Comparison of ENCODE assay signal across 2 cellular contexts in genomic region chr9:132216861-132217655, GRCh38.
TF ChIP-seq lines count a peak whose summit lies in the region.

No MANE protein-coding gene starts in this region.

TF ChIP-seq in liver, 16 proteins besides CTCF, POLR2A, EP300 and RAD21:
- TF ChIP-seq EGR1 (IDR thresholded peaks at IDR 0.05; ENCODE audit: low read depth in 2 of 2) (no peak), HNF4G (IDR thresholded peaks at IDR 0.05) (no peak), FOXA1 (IDR thresholded peaks at IDR 0.05) (no peak), REST (IDR thresholded peaks at IDR 0.05) (no peak), YY1 (IDR thresholded peaks at IDR 0.05) (no peak), ATF3 (IDR thresholded peaks at IDR 0.05) (no peak), JUND (IDR thresholded peaks at IDR 0.05) (no peak), NR2F2 (IDR thresholded peaks at IDR 0.05) (no peak), SP1 (IDR thresholded peaks at IDR 0.05) (no peak), ZBTB33 (IDR thresholded peaks at IDR 0.05) (no peak), RXRA (IDR thresholded peaks at IDR 0.05) (no peak), GABPA (IDR thresholded peaks at IDR 0.05 in 1 of 2, conservative IDR thresholded peaks at IDR 0.05 in 1 of 2) (no peak), FOXA2 (IDR thresholded peaks at IDR 0.05) (no peak), TAF1 (conservative IDR thresholded peaks at IDR 0.05) (no peak), MAX (IDR thresholded peaks at IDR 0.05) (no peak), HNF4A (conservative IDR thresholded peaks at IDR 0.05) (no peak)

TF ChIP-seq in HepG2, 621 proteins besides CTCF, POLR2A, EP300 and RAD21:
- TF ChIP-seq ZNF580 (CRISPR knock-in tag; IDR thresholded peaks at IDR 0.05; ENCODE audit: borderline replicate concordance, low read depth) (no peak), JUND (CRISPR knock-in tag; IDR thresholded peaks at IDR 0.05) (no peak), ZNF10 (CRISPR knock-in tag; IDR thresholded peaks at IDR 0.05; ENCODE audit: borderline replicate concordance, low read depth) (no peak), ZHX2 (IDR thresholded peaks at IDR 0.05; ENCODE audit: low read depth) (no peak), ZHX2 (CRISPR knock-in tag; IDR thresholded peaks at IDR 0.05; ENCODE audit: borderline replicate concordance) (no peak), BRCA1 (CRISPR knock-in tag; IDR thresholded peaks at IDR 0.05) (no peak), FOXA3 (CRISPR knock-in tag; IDR thresholded peaks at IDR 0.05) (no peak), NFIB (CRISPR knock-in tag; IDR thresholded peaks at IDR 0.05; ENCODE audit: borderline replicate concordance) (no peak), ELF4 (CRISPR knock-in tag; IDR thresholded peaks at IDR 0.05; ENCODE audit: borderline replicate concordance) (no peak), ZBTB3 (CRISPR knock-in tag; IDR thresholded peaks at IDR 0.05; ENCODE audit: borderline replicate concordance, low read depth) (no peak), HES4 (CRISPR knock-in tag; IDR thresholded peaks at IDR 0.05; ENCODE audit: borderline replicate concordance) (no peak), GABPB1 (CRISPR knock-in tag; IDR thresholded peaks at IDR 0.05) (no peak), NFKB2 (CRISPR knock-in tag; IDR thresholded peaks at IDR 0.05; ENCODE audit: borderline replicate concordance) (no peak), XBP1 (CRISPR knock-in tag; IDR thresholded peaks at IDR 0.05) (no peak), TRIM22 (IDR thresholded peaks at IDR 0.05) (no peak), ZNF333 (CRISPR knock-in tag; IDR thresholded peaks at IDR 0.05; ENCODE audit: borderline replicate concordance) (no peak), ZNF616 (CRISPR knock-in tag; IDR thresholded peaks at IDR 0.05; ENCODE audit: low read depth) (no peak), CBX1 (IDR thresholded peaks at IDR 0.05; ENCODE audit: low read depth) (no peak), MNT (IDR thresholded peaks at IDR 0.05) (no peak), BCL3 (CRISPR knock-in tag; IDR thresholded peaks at IDR 0.05) (no peak), ARNT (IDR thresholded peaks at IDR 0.05) (no peak)
